Comparison of ENCODE assay signal across 28 cellular contexts in the genomic region with DNA sequence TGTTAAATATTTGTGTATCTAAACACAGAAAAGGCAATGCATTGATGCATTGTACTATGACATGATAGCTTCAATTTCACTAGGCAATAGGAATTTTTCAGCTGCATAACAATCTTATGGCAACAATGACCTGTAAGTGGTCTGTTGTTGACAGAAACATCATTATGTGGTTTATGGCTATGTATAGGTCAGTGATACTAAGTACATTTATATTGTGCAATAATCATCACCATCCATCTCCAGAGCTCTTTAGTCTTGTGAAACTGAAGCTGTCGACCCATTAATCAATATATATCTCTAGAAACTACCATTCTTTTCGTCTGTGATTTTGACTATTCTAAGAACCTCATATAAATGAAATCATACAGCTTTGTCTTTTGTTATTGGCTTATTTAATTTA.
"Had no signal": no experiment of that assay in that cellular context is flagged by ENCODE, and none has a peak within 500 bp of the region (broad histone marks: within the 10 kb centered on the region; RNA-seq: fewer than 3 reads in every experiment).

No MANE protein-coding gene starts in this region.

- H3K4me3 Mint-ChIP-seq: activated CD8-positive, alpha-beta T cell treated with anti-CD3 and anti-CD28 coated beads, Interleukin-2, amount 10 ng/mL, durations not matched to agents 7 days and 5 days; activated naive CD8-positive, alpha-beta T cell; activated T-helper 1 cell treated with anti-CD3 and anti-CD28 coated beads, Interleukin-12 subunit alpha, Interleukin-12 subunit beta, Interleukin-2, Interleukin-4 antibody, amounts not matched to agents 30 ng/mL and 10 ng/mL and 1 ng/mL, durations not matched to agents 14 hours and 24 hours and 36 hours; T-helper 1 cell treated with Interleukin-12 subunit alpha and Interleukin-12 subunit beta and Interleukin-4 antibody, amounts not matched to agents 30 μg/mL and 1 μg/mL, for 36 hours had no signal

- ATAC-seq: activated CD4-positive, CD25-positive, alpha-beta regulatory T cell treated with anti-CD3 and anti-CD28 coated beads, Interleukin-2, amount 50 U/mL, for 24 hours; activated CD8-positive, alpha-beta T cell treated with anti-CD3 and anti-CD28 coated beads, Interleukin-2, amount 10 ng/mL, durations not matched to agents 7 days and 5 days; K562; Panc1; Right ventricle myocardium inferior; SK-N-SH treated with all-trans-retinoic acid at 6 μM for 48 hours had no signal

- H3K36me3 Mint-ChIP-seq: activated naive CD8-positive, alpha-beta T cell had no signal

- H3K36me3 ChIP-seq: brain microvascular endothelial cell, cardiac muscle cell, SJSA1 had no signal

- H3K4me3 ChIP-seq: cardiac muscle cell, K562, SJSA1 had no signal

- H3K27ac ChIP-seq: brain microvascular endothelial cell, cardiac muscle cell, SJSA1 had no signal

- H3K9me3 ChIP-seq: SJSA1 had no signal

- DNase-seq: activated CD4-positive, alpha-beta T cell treated with anti-CD3 and anti-CD28 coated beads for 48 hours; activated CD4-positive, alpha-beta T cell treated with anti-CD3 and anti-CD28 coated beads, Interleukin-2, amount 50 U/mL, for 4 hours; activated CD8-positive, alpha-beta memory T cell treated with anti-CD3 and anti-CD28 coated beads, Interleukin-2, amount 50 U/mL, for 48 hours; activated CD8-positive, alpha-beta T cell treated with anti-CD3 and anti-CD28 coated beads, Interleukin-2, amount 10 ng/mL, durations not matched to agents 7 days and 5 days; activated effector memory CD4-positive, alpha-beta T cell treated with Interleukin-2 at 50 U/mL for 16 hours; activated naive CD4-positive, alpha-beta T cell treated with Interleukin-2 at 50 U/mL for 16 hours; activated T-cell treated with anti-CD3 and anti-CD28 coated beads, Interleukin-2, amount 50 U/mL, for 1 hour; brain microvascular endothelial cell; Karpas-422; MM.1S; NCI-H1105; NCI-H146; NCI-H187 treated with DMSO at 0.1 percent for 48 hours; NCI-H524 treated with DMSO at 0.1 percent for 48 hours; NK-92 treated with Interleukin-12 subunit alpha and Interleukin-12 subunit beta, amount 100 ng/mL, for 24 hours; OCI-M1; RPMI8226; SW 1271 had no signal

- H3K4me1 ChIP-seq: SJSA1 had no signal

- H3K27ac Mint-ChIP-seq: activated CD8-positive, alpha-beta T cell treated with anti-CD3 and anti-CD28 coated beads, Interleukin-2, amount 10 ng/mL, durations not matched to agents 7 days and 5 days; activated naive CD8-positive, alpha-beta T cell; activated T-helper 1 cell treated with anti-CD3 and anti-CD28 coated beads, Interleukin-12 subunit alpha, Interleukin-12 subunit beta, Interleukin-2, Interleukin-4 antibody, amounts not matched to agents 30 ng/mL and 10 ng/mL and 1 ng/mL, durations not matched to agents 14 hours and 24 hours and 36 hours; T-helper 1 cell treated with Interleukin-12 subunit alpha and Interleukin-12 subunit beta and Interleukin-4 antibody, amounts not matched to agents 30 μg/mL and 1 μg/mL, for 36 hours had no signal

- H3K27me3 ChIP-seq: brain microvascular endothelial cell, cardiac muscle cell, SJSA1 had no signal

- H3K27me3 Mint-ChIP-seq: activated naive CD8-positive, alpha-beta T cell had no signal
